ENCODE assay signal across 1 cellular context in the genomic region with DNA sequence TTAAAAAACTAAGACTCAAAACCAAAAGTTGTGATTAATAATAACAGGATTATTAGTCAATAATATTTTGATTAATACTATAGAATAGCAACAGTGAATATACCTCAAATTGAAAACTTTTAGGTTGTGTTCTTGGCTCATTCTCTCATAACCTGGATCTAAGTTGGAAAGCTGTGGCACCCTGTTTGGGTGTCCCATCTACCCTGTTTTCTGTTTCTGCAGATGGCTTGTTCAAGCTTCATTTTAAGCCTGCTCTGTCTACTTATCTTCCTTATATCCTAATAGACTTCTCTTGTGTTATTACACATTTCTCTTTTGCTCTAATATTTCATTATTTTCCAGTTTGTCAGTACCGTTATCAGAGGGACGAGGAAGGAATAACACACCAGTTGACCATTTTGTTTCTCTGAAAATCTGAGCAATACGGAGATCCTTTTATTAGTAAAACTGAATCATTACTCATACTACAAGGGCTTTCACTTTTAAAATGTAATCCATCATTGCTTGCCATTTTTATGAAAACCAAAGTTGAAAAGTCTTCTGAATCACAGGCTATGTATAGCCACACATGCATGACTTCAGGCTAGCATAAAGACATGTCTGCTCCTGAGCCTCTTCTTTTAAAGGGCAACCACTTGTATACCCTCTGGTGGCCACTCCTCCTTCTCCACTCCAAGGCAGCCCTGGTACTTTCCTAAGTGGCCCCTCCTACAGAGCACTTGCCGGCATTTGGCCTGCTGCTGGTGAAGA.
TF ChIP-seq lines count a peak whose summit lies in the region.

No MANE protein-coding gene starts in this region.

TF ChIP-seq in HepG2, 621 proteins besides CTCF, POLR2A, EP300 and RAD21 (continued from another document):
- TF ChIP-seq, protein P1, sequence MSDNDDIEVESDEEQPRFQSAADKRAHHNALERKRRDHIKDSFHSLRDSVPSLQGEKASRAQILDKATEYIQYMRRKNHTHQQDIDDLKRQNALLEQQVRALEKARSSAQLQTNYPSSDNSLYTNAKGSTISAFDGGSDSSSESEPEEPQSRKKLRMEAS (IDR thresholded peaks at IDR 0.05), result no peak
